ENCODE assay signal across 1 cellular context in genomic region chr10:28381903-28382347, GRCh38.
A peak's percentile ranks its signal among the peaks of the same experiment; 100 is the strongest.
TF ChIP-seq lines count a peak whose summit lies in the region.

No MANE protein-coding gene starts in this region.

TF ChIP-seq in K562, 482 proteins besides CTCF, POLR2A, EP300 and RAD21 (continued from another document):
- TF ChIP-seq AFF4 (CRISPR knock-in tag; IDR thresholded peaks at IDR 0.05), result no peak
- no peak for TF ChIP-seq U2AF2 (optimal IDR thresholded peaks at IDR 0.05; ENCODE audit: low read depth, low read length)
- TF ChIP-seq E2F5 (CRISPR knock-in tag; IDR thresholded peaks at IDR 0.05), result no peak
- no peak for TF ChIP-seq RBM14 (IDR thresholded peaks at IDR 0.05; ENCODE audit: borderline replicate concordance, insufficient read depth, low read depth, low read length)
- TF ChIP-seq ZKSCAN3 (CRISPR knock-in tag; IDR thresholded peaks at IDR 0.05), result no peak
- TF ChIP-seq ARNT (IDR thresholded peaks at IDR 0.05), result no peak
- TF ChIP-seq RBM22 (IDR thresholded peaks at IDR 0.05; ENCODE audit: low read depth, low read length, poor library complexity, severe bottlenecking), result no peak
- peak; percentile 84 for TF ChIP-seq ARID2 (IDR thresholded peaks at IDR 0.05)
